21 cellular contexts compared by ENCODE assay signal in the genomic region with DNA sequence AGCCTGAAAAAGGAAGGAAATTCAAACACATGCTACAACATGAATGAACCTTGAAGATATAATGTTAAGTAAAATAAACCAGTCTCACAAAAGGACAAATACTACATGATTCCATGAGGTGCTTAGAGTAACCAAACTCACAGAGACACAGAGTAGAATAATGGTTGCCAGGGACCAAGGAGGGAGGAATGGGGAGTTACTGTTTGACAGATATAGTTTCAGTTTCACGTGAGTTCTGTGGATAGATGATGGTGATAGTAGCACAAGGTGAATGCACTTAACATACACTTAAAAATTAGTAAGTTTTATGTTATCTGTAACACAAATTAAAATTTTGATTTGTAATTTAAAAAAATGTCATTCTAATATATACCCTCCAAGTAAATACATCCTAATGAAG.
DNase-seq lines count a peak whose midpoint lies in the region; ATAC-seq and TF ChIP-seq lines count a peak whose summit lies in the region.
"Had no signal": no experiment of that assay in that cellular context is flagged by ENCODE, and none has a peak within 500 bp of the region (broad histone marks: within the 10 kb centered on the region; RNA-seq: fewer than 3 reads in every experiment).

No MANE protein-coding gene starts in this region.

- TF ChIP-seq POLR2A in vagina (IDR thresholded peaks at IDR 0.05) = no peak

- no peaks in the 10 kb centered on the region for H3K27me3 ChIP-seq in vagina

- no peak for DNase-seq in endothelial cell (ENCODE audit: low spot score)
- no peak for DNase-seq in vagina (ENCODE audit: extremely low spot score in 2 of 2)
- no peak for DNase-seq in stimulated activated CD4-positive, alpha-beta T cell treated with anti-CD3 and anti-CD28 coated beads, Interleukin-15, amount 100 ng/mL, for 24 hours
- DNase-seq: ACHN; CD8-positive, alpha-beta T cell; DND-41; GDM1; HCEC 1CT; KG1; NCI-H1092; NCI-H2107; NCI-H748 treated with DMSO at 0.1 percent for 48 hours; T-cell; T1000 had no signal

- intact Hi-C loops in vagina (cut with DNase I) = no loop called here

- no peaks in the 10 kb centered on the region for H3K4me1 ChIP-seq in vagina

- H3K4me3 Mint-ChIP-seq in endothelial cell (ENCODE audit: unreplicated experiment) = no peak overlapping the region
- H3K4me3 Mint-ChIP-seq: B cell; CD8-positive, alpha-beta T cell; T-cell had no signal

- H3K27ac Mint-ChIP-seq in endothelial cell (ENCODE audit: unreplicated experiment) = peak overlapping the region; percentile 68
- H3K27ac Mint-ChIP-seq: B cell; CD8-positive, alpha-beta T cell; T-cell had no signal

- no peak overlapping the region for H3K27ac ChIP-seq in vagina

- no peak overlapping the region for H3K4me3 ChIP-seq in vagina
- H3K4me3 ChIP-seq: SK-N-MC had no signal

- no peaks in the 10 kb centered on the region for H3K27me3 Mint-ChIP-seq in endothelial cell (ENCODE audit: unreplicated experiment)
- H3K27me3 Mint-ChIP-seq: B cell, T-cell had no signal

- H3K9me3 ChIP-seq in vagina = no peaks in the 10 kb centered on the region

- TF ChIP-seq CTCF in endothelial cell (IDR thresholded peaks at IDR 0.05; ENCODE audit: unreplicated experiment) (no peak), vagina (IDR thresholded peaks at IDR 0.05) (no peak)

- H3K9me3 Mint-ChIP-seq in endothelial cell (ENCODE audit: unreplicated experiment) = no peaks in the 10 kb centered on the region

- ATAC-seq in GM18870 (IDR thresholded peaks at IDR 0.05; ENCODE audit: unreplicated experiment) (peak; percentile 70), GM21619 (IDR thresholded peaks at IDR 0.05; ENCODE audit: unreplicated experiment) (peak; percentile 84), HG03135 (IDR thresholded peaks at IDR 0.05; ENCODE audit: unreplicated experiment) (peak; percentile 62), GM19351 (IDR thresholded peaks at IDR 0.05; ENCODE audit: unreplicated experiment) (no peak)
- ATAC-seq: CD8-positive, alpha-beta T cell; Right ventricle myocardium inferior; T-cell had no signal

- H3K36me3 ChIP-seq in vagina = peaks cover 0 to 46% of the 10 kb centered on the region in 2 donors

- peaks cover 40% of the 10 kb centered on the region for H3K36me3 Mint-ChIP-seq in endothelial cell (ENCODE audit: low read depth, unreplicated experiment)

- H3K4me1 Mint-ChIP-seq in endothelial cell (ENCODE audit: unreplicated experiment) = no peaks in the 10 kb centered on the region
- H3K4me1 Mint-ChIP-seq: T-cell had no signal
